Comparison of ENCODE assay signal across 24 cellular contexts in the genomic region with DNA sequence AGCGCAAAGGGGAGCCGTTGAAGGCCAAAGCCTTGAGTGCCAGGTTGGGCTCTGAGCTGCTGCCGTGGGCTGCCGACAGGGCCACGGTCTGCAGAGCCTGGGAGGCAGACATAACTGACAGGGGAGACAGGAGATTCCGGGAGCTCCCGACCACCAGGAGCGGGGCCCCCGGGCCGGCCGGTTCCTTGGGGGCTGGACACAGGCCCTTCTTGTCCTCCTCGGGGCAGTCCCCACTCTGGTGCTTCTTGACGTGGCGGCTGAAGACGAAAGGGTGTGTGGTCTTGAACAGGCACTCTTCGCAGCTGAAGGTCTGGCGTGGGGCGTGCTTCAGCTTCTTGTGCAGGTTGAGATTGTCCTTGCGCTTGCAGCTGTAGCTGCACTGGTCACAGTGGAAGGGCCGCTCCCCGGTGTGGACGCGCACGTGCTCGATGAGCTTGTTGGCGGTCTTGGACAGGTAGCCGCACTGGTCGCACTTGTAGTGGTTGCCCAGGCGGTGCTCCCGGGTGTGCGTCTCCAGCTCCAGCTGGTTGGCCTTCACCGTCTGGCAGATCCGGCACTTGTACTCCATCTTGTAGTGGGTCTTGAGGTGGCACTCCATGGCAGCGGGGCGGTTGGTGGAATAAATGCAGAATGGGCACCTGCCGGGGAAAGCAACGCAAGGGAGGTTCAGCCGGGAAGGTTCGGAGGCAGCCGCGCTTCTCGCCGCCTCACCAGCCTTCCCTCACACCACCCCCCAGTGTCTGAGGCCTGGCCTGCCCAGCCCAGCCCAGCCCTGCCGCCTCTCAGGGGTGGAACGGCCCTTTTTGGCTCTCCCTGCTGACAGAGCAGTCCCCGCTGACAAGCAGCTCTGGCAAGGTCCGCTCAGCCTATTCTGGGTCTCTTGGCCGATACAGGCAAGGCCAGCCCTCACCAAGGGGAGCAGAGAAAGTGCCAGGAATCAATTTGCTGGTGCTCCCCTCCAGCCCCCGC.
DNase-seq lines count a peak whose midpoint lies in the region; ATAC-seq, FAIRE-seq and TF ChIP-seq lines count a peak whose summit lies in the region.
"Had no signal": no experiment of that assay in that cellular context is flagged by ENCODE, and none has a peak within 500 bp of the region (broad histone marks: within the 10 kb centered on the region; RNA-seq: fewer than 3 reads in every experiment).

No MANE protein-coding gene starts in this region.

- H2BK120ac ChIP-seq in neuronal stem cell (ENCODE audit: low read depth, low read length), result no peak overlapping the region

- no peak overlapping the region for H2AFZ ChIP-seq in neuronal stem cell (ENCODE audit: low read length)
- H2AFZ ChIP-seq: hepatocyte had no signal

- no peaks in the 10 kb centered on the region for H3K79me1 ChIP-seq in neuronal stem cell (ENCODE audit: low read depth, low read length)

- H3K23ac ChIP-seq in neuronal stem cell (ENCODE audit: low read depth, low read length, poor library complexity), result no peak overlapping the region

- no peak overlapping the region for H3K14ac ChIP-seq in neuronal stem cell (ENCODE audit: low read length)

- H3K18ac ChIP-seq in neuronal stem cell (ENCODE audit: low read length), result no peak overlapping the region

- no peak overlapping the region for H2BK12ac ChIP-seq in neuronal stem cell (ENCODE audit: low read length)

- peak overlapping the region; percentile 15 for H3K9ac ChIP-seq in neuronal stem cell (ENCODE audit: low read depth, low read length, poor library complexity)

- no peaks in the 10 kb centered on the region for H3K27me3 Mint-ChIP-seq in activated T-helper 17 cell treated with anti-CD3 and anti-CD28 coated beads, Interleukin-2, amount 50 U/mL, for 72 hours
- H3K27me3 Mint-ChIP-seq: naive thymus-derived CD4-positive, alpha-beta T cell had no signal

- WGBS in neuronal stem cell (ENCODE audit: extremely low coverage in 2 of 2, insufficient read length in 2 of 2, insufficient replicate concordance in 1 of 2), 2 donors, result no CpG with 5 or more reads among the region's 49 CpGs

- DNase-seq in Ammon's horn (ENCODE audit: low spot score) (peak; percentile 50), Right ventricle myocardium superior (peak; percentile 82), neuronal stem cell (ENCODE audit: low spot score) (no peak), urothelium cell line (ENCODE audit: low spot score) (no peak), left lung (no peak)
- DNase-seq in stimulated activated CD4-positive, alpha-beta T cell treated with anti-CD3 and anti-CD28 coated beads, Interleukin-2, amount 100 ng/mL, for 48 hours, result no peak
- DNase-seq: activated CD4-positive, alpha-beta T cell treated with anti-CD3 and anti-CD28 coated beads, Interleukin-2, amount 50 U/mL, for 1 hour; DMS53; foreskin fibroblast; GDM1; GOT3; naive thymus-derived CD4-positive, alpha-beta T cell; NCI-H146; NCI-H2171; NCI-H524; right lobe of liver had no signal

- FAIRE-seq in urothelium cell line (lab: Jason Lieb, UNC), result no peak

- H2BK15ac ChIP-seq in neuronal stem cell (ENCODE audit: low read length), result no peak overlapping the region

- H2BK5ac ChIP-seq in neuronal stem cell (ENCODE audit: low read length), result no peak overlapping the region

- no peak for TF ChIP-seq CTCF in left lung (IDR thresholded peaks at IDR 0.05)

- no peak overlapping the region for H3K4me2 ChIP-seq in neuronal stem cell (ENCODE audit: insufficient read depth, low read length, poor library complexity, severe bottlenecking)
- H3K4me2 ChIP-seq: hepatocyte had no signal

- H3K4me1 ChIP-seq in neuronal stem cell (ENCODE audit: control insufficient read depth in 2 of 2, insufficient read depth in 1 of 2, low read depth in 1 of 2, low read length in 2 of 2), result no peaks in the 10 kb centered on the region
- H3K4me1 ChIP-seq in left lung, result no peaks in the 10 kb centered on the region
- H3K4me1 ChIP-seq: right lobe of liver, tibial nerve had no signal

- H3K4me1 Mint-ChIP-seq in activated T-helper 17 cell treated with anti-CD3 and anti-CD28 coated beads, Interleukin-2, amount 50 U/mL, for 72 hours, result peaks cover 15% of the 10 kb centered on the region
- H3K4me1 Mint-ChIP-seq: mesothelial cell of epicardium had no signal

- no peak overlapping the region for H3K4ac ChIP-seq in neuronal stem cell (ENCODE audit: low read length)

- no peak overlapping the region for H4K91ac ChIP-seq in neuronal stem cell (ENCODE audit: low read depth, low read length, poor library complexity)

- H3K36me3 Mint-ChIP-seq in activated T-helper 17 cell treated with anti-CD3 and anti-CD28 coated beads, Interleukin-2, amount 50 U/mL, for 72 hours (ENCODE audit: low read depth), result peaks cover 75% of the 10 kb centered on the region

- no peak overlapping the region for H3K27ac ChIP-seq in neuronal stem cell (replicated peaks; ENCODE audit: low read length)
- no peak overlapping the region for H3K27ac ChIP-seq in left lung
- H3K27ac ChIP-seq: hepatocyte, right lobe of liver, SK-N-MC, tibial nerve had no signal

- no peak overlapping the region for H3K4me3 Mint-ChIP-seq in activated T-helper 17 cell treated with anti-CD3 and anti-CD28 coated beads, Interleukin-2, amount 50 U/mL, for 72 hours
- H3K4me3 Mint-ChIP-seq: mesothelial cell of epicardium; naive thymus-derived CD4-positive, alpha-beta T cell; T-helper 1 cell treated with Interleukin-12 subunit alpha and Interleukin-12 subunit beta and Interleukin-4 antibody, amounts not matched to agents 30 μg/mL and 1 μg/mL, for 36 hours had no signal

- H3K27me3 ChIP-seq in neuronal stem cell (ENCODE audit: control insufficient read depth in 3 of 3, insufficient read depth in 3 of 3, low read depth in 1 of 3, low read length in 3 of 3) (no peaks in the 10 kb centered on the region), left lung (no peaks in the 10 kb centered on the region)
- H3K27me3 ChIP-seq: hepatocyte, right lobe of liver, tibial nerve had no signal

- intact Hi-C loops in Right ventricle myocardium superior (cut with DNase I) (no loop called here), left lung (cut with DNase I) (no loop called here)

- no peaks in the 10 kb centered on the region for H3K9me3 ChIP-seq in neuronal stem cell (replicated peaks in 1 of 2; ENCODE audit: control insufficient read depth in 2 of 2, insufficient read depth in 1 of 2, low read depth in 1 of 2, low read length in 2 of 2)
- H3K9me3 ChIP-seq in left lung, result no peaks in the 10 kb centered on the region
- H3K9me3 ChIP-seq: right lobe of liver, tibial nerve had no signal

- peak overlapping the region; percentile 62 for H3K27ac Mint-ChIP-seq in activated T-helper 17 cell treated with anti-CD3 and anti-CD28 coated beads, Interleukin-2, amount 50 U/mL, for 72 hours
- H3K27ac Mint-ChIP-seq: mesothelial cell of epicardium; T-helper 1 cell treated with Interleukin-12 subunit alpha and Interleukin-12 subunit beta and Interleukin-4 antibody, amounts not matched to agents 30 μg/mL and 1 μg/mL, for 36 hours had no signal

- no peak overlapping the region for H3K4me3 ChIP-seq in neuronal stem cell (ENCODE audit: low read length in 2 of 2)
- H3K4me3 ChIP-seq in left lung, result no peak overlapping the region
- H3K4me3 ChIP-seq: hepatocyte, right lobe of liver, SK-N-MC, tibial nerve had no signal

- H2AK5ac ChIP-seq in neuronal stem cell (ENCODE audit: low read depth, low read length), result no peak overlapping the region

- peaks cover 18 to 88% of the 10 kb centered on the region in 2 donors for H3K36me3 ChIP-seq in neuronal stem cell (replicated peaks in 1 of 2; ENCODE audit: control insufficient read depth in 2 of 2, insufficient read depth in 2 of 2, low read length in 2 of 2)
- H3K36me3 ChIP-seq in left lung, result peaks cover 0 to 28% of the 10 kb centered on the region in 2 donors
- H3K36me3 ChIP-seq: right lobe of liver had no signal

- H4K8ac ChIP-seq in neuronal stem cell (ENCODE audit: low read depth, low read length), result no peak overlapping the region

- H3K9me3 Mint-ChIP-seq in activated T-helper 17 cell treated with anti-CD3 and anti-CD28 coated beads, Interleukin-2, amount 50 U/mL, for 72 hours, result no peaks in the 10 kb centered on the region
- H3K9me3 Mint-ChIP-seq: mesothelial cell of epicardium; T-helper 1 cell treated with Interleukin-12 subunit alpha and Interleukin-12 subunit beta and Interleukin-4 antibody, amounts not matched to agents 30 μg/mL and 1 μg/mL, for 36 hours had no signal

- ATAC-seq in activated T-helper 17 cell treated with anti-CD3 and anti-CD28 coated beads, Interleukin-2, amount 50 U/mL, for 72 hours (replicated peaks), result no peak
- ATAC-seq in Right ventricle myocardium superior (ENCODE audit: poor library complexity) (peak; percentile 98), left lung (no peak), HG03460 (IDR thresholded peaks at IDR 0.05; ENCODE audit: unreplicated experiment) (no peak)
- ATAC-seq: left lobe of liver; naive thymus-derived CD4-positive, alpha-beta T cell had no signal

Comparison
In these comparisons a context has a peak if more than half of its experiments do, and no peak if none do; other contexts are left out.
1. DNase-seq: peak in Ammon's horn (single experiment) and Right ventricle myocardium superior (single experiment); none in neuronal stem cell (single experiment), urothelium cell line (single experiment), stimulated activated CD4-positive, alpha-beta T cell treated with anti-CD3 and anti-CD28 coated beads, Interleukin-2, amount 100 ng/mL, for 48 hours (0 of 2) and left lung (0 of 2).